Comparison of ENCODE assay signal across 9 cellular contexts in genomic region chr6:56246941-56247653, GRCh38.
DNase-seq lines count a peak whose midpoint lies in the region; TF ChIP-seq lines count a peak whose summit lies in the region.
"Had no signal": no experiment of that assay in that cellular context is flagged by ENCODE, and none has a peak within 500 bp of the region (broad histone marks: within the 10 kb centered on the region; RNA-seq: fewer than 3 reads in every experiment).

TSS of gene COL21A1 (minus strand) at chr6:56247580. CDS start at chr6:56182618, 64,962 bp downstream.

- H3K4me3 Mint-ChIP-seq in nephron = peak within 1 kb of the TSS; percentile 90 to 97 (median 95)
- no peak within 1 kb of the TSS for H3K4me3 Mint-ChIP-seq in activated T-cell treated with anti-CD3 and anti-CD28 coated beads, Interleukin-2, amount 50 U/mL, for 24 hours

- TF ChIP-seq CTCF in nephron (IDR thresholded peaks at IDR 0.05; ENCODE audit: unreplicated experiment in 3 of 3) = peak; percentile 30 to 41 (median 33)

- peaks cover 4% of the 10 kb centered on the region for H3K27me3 Mint-ChIP-seq in nephron (ENCODE audit: low read depth)
- H3K27me3 Mint-ChIP-seq in activated T-cell treated with anti-CD3 and anti-CD28 coated beads, Interleukin-2, amount 50 U/mL, for 24 hours = peaks cover 9% of the 10 kb centered on the region

- peak within 1 kb of the TSS; percentile 85 to 95 (median 90) for H3K27ac Mint-ChIP-seq in nephron
- no peak within 1 kb of the TSS for H3K27ac Mint-ChIP-seq in activated T-cell treated with anti-CD3 and anti-CD28 coated beads, Interleukin-2, amount 50 U/mL, for 24 hours

- no peaks in the 10 kb centered on the region for H3K36me3 Mint-ChIP-seq in nephron (ENCODE audit: low read depth)
- H3K36me3 Mint-ChIP-seq in activated T-cell treated with anti-CD3 and anti-CD28 coated beads, Interleukin-2, amount 50 U/mL, for 24 hours (ENCODE audit: low read depth) = no peaks in the 10 kb centered on the region

- peak; percentile 38 for DNase-seq in AG08395 (ENCODE audit: low spot score)
- DNase-seq in NCI-H69 (lab: John Stamatoyannopoulos, UW) = peak; percentile 83
- peak; percentile 51 for DNase-seq in fibroblast of peridontal ligament (ENCODE audit: extremely low read depth)
- DNase-seq in epidermal melanocyte (ENCODE audit: insufficient read length, low spot score) = no peak
- no peak for DNase-seq in activated T-cell treated with anti-CD3 and anti-CD28 coated beads, Interleukin-2, amount 50 U/mL, for 24 hours
- no peak for DNase-seq in activated CD4-positive, alpha-beta T cell treated with anti-CD3 and anti-CD28 coated beads for 48 hours
- DNase-seq in MV-4-11 (lab: John Stamatoyannopoulos, UW) = no peak
- DNase-seq: MM.1S had no signal

- peaks cover 50% of the 10 kb centered on the region for H3K4me1 Mint-ChIP-seq in nephron
- no peaks in the 10 kb centered on the region for H3K4me1 Mint-ChIP-seq in activated T-cell treated with anti-CD3 and anti-CD28 coated beads, Interleukin-2, amount 50 U/mL, for 24 hours (ENCODE audit: low read depth)

- H3K9me3 Mint-ChIP-seq in nephron = no peaks in the 10 kb centered on the region
- H3K9me3 Mint-ChIP-seq in activated T-cell treated with anti-CD3 and anti-CD28 coated beads, Interleukin-2, amount 50 U/mL, for 24 hours = no peaks in the 10 kb centered on the region

Comparison
In these comparisons a context has a peak if more than half of its experiments do, and no peak if none do; other contexts are left out.
1. DNase-seq: peak in AG08395 (single experiment), NCI-H69 (single experiment) and fibroblast of peridontal ligament (single experiment); none in epidermal melanocyte (single experiment), activated T-cell treated with anti-CD3 and anti-CD28 coated beads, Interleukin-2, amount 50 U/mL, for 24 hours (single experiment), activated CD4-positive, alpha-beta T cell treated with anti-CD3 and anti-CD28 coated beads for 48 hours (single experiment) and MV-4-11 (single experiment).